ENCODE assay signal across 19 cellular contexts in the genomic region with DNA sequence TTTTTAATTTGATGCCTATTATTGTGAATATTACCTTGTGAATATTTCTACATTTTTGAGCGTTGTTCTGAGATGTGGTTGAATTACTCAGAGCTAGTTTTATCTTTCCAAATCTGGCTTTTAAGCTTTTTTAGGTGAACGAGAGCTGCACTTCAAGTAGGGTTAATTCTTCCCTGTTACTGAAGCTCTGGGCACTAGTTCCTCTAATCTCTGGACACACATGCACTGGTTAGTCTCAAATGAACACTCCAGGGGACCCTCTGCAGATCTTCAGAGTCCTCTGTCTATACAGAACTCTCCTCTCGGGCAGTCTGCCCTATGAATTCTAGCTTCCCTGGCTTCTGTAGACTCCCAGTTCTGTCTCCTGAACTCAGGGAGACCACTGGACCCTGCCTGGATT.
"Had no signal": no experiment of that assay in that cellular context is flagged by ENCODE, and none has a peak within 500 bp of the region (broad histone marks: within the 10 kb centered on the region; RNA-seq: fewer than 3 reads in every experiment).

No MANE protein-coding gene starts in this region.

- H3K27me3 Mint-ChIP-seq: brain, type B pancreatic cell had no signal

- H2AFZ ChIP-seq: parathyroid adenoma had no signal

- H3K4me3 ChIP-seq: colonic mucosa, spleen, testis had no signal

- H3K79me2 ChIP-seq: parathyroid adenoma had no signal

- H3K36me3 Mint-ChIP-seq: activated CD4-positive, alpha-beta memory T cell treated with anti-CD3 and anti-CD28 coated beads for 36 hours; brain; mesothelial cell of epicardium; stimulated activated memory B cell treated with anti-CD40 and anti-IgM and Interleukin-4, amounts not matched to agents 10 μg/mL and 1 μg/mL and 100 μg/mL, for 72 hours; type B pancreatic cell had no signal

- DNase-seq: activated B cell treated with CpG ODN at 0.5 μM for 24 hours; activated CD4-positive, alpha-beta memory T cell treated with anti-CD3 and anti-CD28 coated beads for 36 hours; activated CD4-positive, alpha-beta T cell treated with anti-CD3 and anti-CD28 coated beads for 4 hours; activated naive CD4-positive, alpha-beta T cell treated with Interleukin-2 at 50 U/mL for 16 hours; activated T-cell treated with anti-CD3 and anti-CD28 coated beads, Interleukin-2, amount 50 U/mL, for 1 hour; central memory CD4-positive, alpha-beta T cell; colonic mucosa; kidney; spleen; stimulated activated CD4-positive, alpha-beta T cell treated with anti-CD3 and anti-CD28 coated beads, Interleukin-4, amount 100 ng/mL, for 4 hours; testis had no signal

- H3K27ac ChIP-seq: colonic mucosa, parathyroid adenoma, spleen, testis had no signal

- H3K9me3 Mint-ChIP-seq: activated B cell treated with CpG ODN at 0.5 μM for 24 hours; activated CD4-positive, alpha-beta memory T cell treated with anti-CD3 and anti-CD28 coated beads for 36 hours; activated T-helper 17 cell treated with anti-CD3 and anti-CD28 coated beads, Interleukin-2, amount 50 U/mL, for 72 hours; brain; mesothelial cell of epicardium; nephron; stimulated activated memory B cell treated with anti-CD40 and anti-IgM and Interleukin-4, amounts not matched to agents 10 μg/mL and 1 μg/mL and 100 μg/mL, for 72 hours had no signal

- H3K4me1 ChIP-seq: colonic mucosa, parathyroid adenoma, spleen, testis had no signal

- H3K27ac Mint-ChIP-seq: activated B cell treated with CpG ODN at 0.5 μM for 24 hours; activated CD4-positive, alpha-beta memory T cell treated with anti-CD3 and anti-CD28 coated beads for 36 hours; activated T-helper 17 cell treated with anti-CD3 and anti-CD28 coated beads, Interleukin-2, amount 50 U/mL, for 72 hours; brain; mesothelial cell of epicardium; nephron; stimulated activated memory B cell treated with anti-CD40 and anti-IgM and Interleukin-4, amounts not matched to agents 10 μg/mL and 1 μg/mL and 100 μg/mL, for 72 hours; type B pancreatic cell had no signal

- H3K4me3 Mint-ChIP-seq: activated B cell treated with CpG ODN at 0.5 μM for 24 hours; activated CD4-positive, alpha-beta memory T cell treated with anti-CD3 and anti-CD28 coated beads for 36 hours; activated T-helper 17 cell treated with anti-CD3 and anti-CD28 coated beads, Interleukin-2, amount 50 U/mL, for 72 hours; brain; mesothelial cell of epicardium; nephron; stimulated activated memory B cell treated with anti-CD40 and anti-IgM and Interleukin-4, amounts not matched to agents 10 μg/mL and 1 μg/mL and 100 μg/mL, for 72 hours; type B pancreatic cell had no signal

- H3K36me3 ChIP-seq: colonic mucosa, spleen had no signal

- H3K9me3 ChIP-seq: colonic mucosa, spleen, testis had no signal

- ATAC-seq: activated T-helper 17 cell treated with anti-CD3 and anti-CD28 coated beads, Interleukin-2, amount 50 U/mL, for 72 hours; left lobe of liver; stimulated activated memory B cell treated with anti-CD40 and anti-IgM and Interleukin-4, amounts not matched to agents 10 μg/mL and 1 μg/mL and 100 μg/mL, for 72 hours had no signal

- H3K27me3 ChIP-seq: colonic mucosa, testis had no signal

- H3K4me1 Mint-ChIP-seq: activated B cell treated with CpG ODN at 0.5 μM for 24 hours; activated T-helper 17 cell treated with anti-CD3 and anti-CD28 coated beads, Interleukin-2, amount 50 U/mL, for 72 hours; brain; nephron; stimulated activated memory B cell treated with anti-CD40 and anti-IgM and Interleukin-4, amounts not matched to agents 10 μg/mL and 1 μg/mL and 100 μg/mL, for 72 hours had no signal

- H3K9ac ChIP-seq: parathyroid adenoma had no signal
